Comparison of ENCODE assay signal across 8 cellular contexts in genomic region chr1:24199291-24199900, GRCh38. TPM values are rescaled to one million over a fixed set of nuclear protein-coding genes. Genes with fewer than 3 reads are reported as not detected.
A peak's percentile ranks its signal among the peaks of the same experiment; 100 is the strongest.
DNase-seq lines count a peak whose midpoint lies in the region; ATAC-seq and TF ChIP-seq lines count a peak whose summit lies in the region.

No MANE protein-coding gene starts in this region.

- H3K4me3 ChIP-seq in CD4-positive, alpha-beta memory T cell (ENCODE audit: low read length in 2 of 2) = peak overlapping the region in 1 of 2 donors; percentile 16
- H3K4me3 ChIP-seq in PC-3 (ENCODE audit: low read length) (no peak overlapping the region; the same call in 1 of the 2 replicates), neural progenitor cell (no peak overlapping the region), stomach smooth muscle (ENCODE audit: low read length in 2 of 2) (peak overlapping the region; percentile 1 to 57)

- H3K27ac Mint-ChIP-seq in CD4-positive, alpha-beta memory T cell = peak overlapping the region; percentile 68 to 85 (median 75)
- no peak overlapping the region for H3K27ac Mint-ChIP-seq in neural progenitor cell

- H3K36me3 Mint-ChIP-seq in CD4-positive, alpha-beta memory T cell = no peaks in the 10 kb centered on the region
- H3K36me3 Mint-ChIP-seq in neural progenitor cell = no peaks in the 10 kb centered on the region

- H3K9ac ChIP-seq in PC-3 (ENCODE audit: low read length) (no peak overlapping the region), neural progenitor cell (no peak overlapping the region), stomach smooth muscle (ENCODE audit: low read length in 2 of 2) (no peak overlapping the region)

- no TSS peak for BruUV-seq in PC-3 (replicated peaks; lab: Mats Ljungman, UMichigan)

- TF ChIP-seq CTCF in PC-3 (conservative IDR thresholded peaks at IDR 0.05; ENCODE audit: low read depth, low read length) (peak; percentile 92), neural progenitor cell (IDR thresholded peaks at IDR 0.05) (peak; percentile 92)

- intact Hi-C loops in CD4-positive, alpha-beta memory T cell (cut with micrococcal nuclease) = loop anchor here (1.0 to 5.0 kb wide), 5 partner anchors 192 to 631 kb away; no protein-coding TSS in a partner anchor
- intact Hi-C loops in PC-3 (cut with micrococcal nuclease) = loop anchor here (2.0 kb wide), 1 partner anchor 435 kb away; no protein-coding TSS in a partner anchor

- H3K79me2 ChIP-seq in PC-3 (ENCODE audit: low read length) (no peaks in the 10 kb centered on the region), neural progenitor cell (ENCODE audit: low read depth) (no peaks in the 10 kb centered on the region)

- H3K4me2 ChIP-seq in PC-3 (ENCODE audit: low read length) = peak overlapping the region; percentile 70
- peak overlapping the region; percentile 56 for H3K4me2 ChIP-seq in neural progenitor cell

- H3K27me3 Mint-ChIP-seq in CD4-positive, alpha-beta memory T cell = peaks cover 0 to 1% of the 10 kb centered on the region in 2 donors
- peaks cover 2% of the 10 kb centered on the region for H3K27me3 Mint-ChIP-seq in neural progenitor cell (ENCODE audit: insufficient read depth, low read depth)

- H3K4me3 Mint-ChIP-seq in CD4-positive, alpha-beta memory T cell = peak overlapping the region; percentile 41 to 78 (median 68)
- H3K4me3 Mint-ChIP-seq in neural progenitor cell = no peak overlapping the region

- H4K20me1 ChIP-seq in PC-3 (ENCODE audit: low read length) (no peaks in the 10 kb centered on the region), neural progenitor cell (ENCODE audit: low read depth) (no peaks in the 10 kb centered on the region)

- no peaks in the 10 kb centered on the region for H3K27me3 ChIP-seq in CD4-positive, alpha-beta memory T cell (ENCODE audit: insufficient read depth, low read length)
- no peaks in the 10 kb centered on the region for H3K27me3 ChIP-seq in PC-3 (ENCODE audit: low read length)
- no peaks in the 10 kb centered on the region for H3K27me3 ChIP-seq in neural progenitor cell
- H3K27me3 ChIP-seq in stomach smooth muscle (ENCODE audit: control insufficient read depth in 1 of 2, insufficient read depth in 2 of 2, low read length in 2 of 2) = no peaks in the 10 kb centered on the region

- peaks cover 3 to 13% (median 6%) of the 10 kb centered on the region in 4 donors for H3K4me1 Mint-ChIP-seq in CD4-positive, alpha-beta memory T cell
- peaks cover 29% of the 10 kb centered on the region for H3K4me1 Mint-ChIP-seq in neural progenitor cell

- H3K9me3 ChIP-seq in CD4-positive, alpha-beta memory T cell (ENCODE audit: control insufficient read depth in 1 of 2, low read length in 2 of 2) = no peaks in the 10 kb centered on the region
- H3K9me3 ChIP-seq in PC-3 (ENCODE audit: low read length) (no peaks in the 10 kb centered on the region), neural progenitor cell (ENCODE audit: low read depth) (no peaks in the 10 kb centered on the region), stomach smooth muscle (ENCODE audit: control insufficient read depth in 2 of 2, low read length in 2 of 2) (no peaks in the 10 kb centered on the region)

- DNase-seq in CD4-positive, alpha-beta memory T cell = peak; percentile 78 to 80 (median 80)
- peak; percentile 76 for DNase-seq in PC-3
- peak; percentile 76 for DNase-seq in activated T-cell treated with anti-CD3 and anti-CD28 coated beads, Interleukin-2, amount 50 U/mL, for 1 hour
- peak; percentile 34 for DNase-seq in fibroblast of gingiva (ENCODE audit: low read depth)
- DNase-seq in neural progenitor cell (ENCODE audit: low spot score) = peak; percentile 76

- ATAC-seq in HG02970 (IDR thresholded peaks at IDR 0.05; ENCODE audit: low FRiP score, unreplicated experiment) (peak; percentile 42), PC-3 (no peak), HG03565 (IDR thresholded peaks at IDR 0.05; ENCODE audit: unreplicated experiment) (no peak)

- no peaks in the 10 kb centered on the region for H3K36me3 ChIP-seq in CD4-positive, alpha-beta memory T cell (ENCODE audit: insufficient read depth, low read length)
- H3K36me3 ChIP-seq in PC-3 (ENCODE audit: low read depth, low read length) = no peaks in the 10 kb centered on the region
- no peaks in the 10 kb centered on the region for H3K36me3 ChIP-seq in neural progenitor cell
- no peaks in the 10 kb centered on the region for H3K36me3 ChIP-seq in stomach smooth muscle (ENCODE audit: control insufficient read depth in 2 of 2, insufficient read depth in 2 of 2, low read length in 2 of 2)

- H2AFZ ChIP-seq in PC-3 (ENCODE audit: low read length) (peak overlapping the region; percentile 61; the same call in 1 of the 2 replicates), neural progenitor cell (replicated peaks) (peak overlapping the region; percentile 81)

- peaks cover 0 to 2% (median 0%) of the 10 kb centered on the region in 8 donors for H3K9me3 Mint-ChIP-seq in CD4-positive, alpha-beta memory T cell
- H3K9me3 Mint-ChIP-seq in neural progenitor cell = no peaks in the 10 kb centered on the region

- no peak overlapping the region for H3K27ac ChIP-seq in CD4-positive, alpha-beta memory T cell (ENCODE audit: low read depth, low read length)
- no peak overlapping the region for H3K27ac ChIP-seq in PC-3 (ENCODE audit: low read length)
- no peak overlapping the region for H3K27ac ChIP-seq in neural progenitor cell
- H3K27ac ChIP-seq in stomach smooth muscle (ENCODE audit: low read length) = no peak overlapping the region

- no peaks in the 10 kb centered on the region for H3K9me2 ChIP-seq in PC-3 (replicated peaks; ENCODE audit: low read length)

- H3K4me1 ChIP-seq in CD4-positive, alpha-beta memory T cell (ENCODE audit: insufficient read depth, low read length) = peaks cover 5% of the 10 kb centered on the region
- peaks cover 30% of the 10 kb centered on the region for H3K4me1 ChIP-seq in PC-3 (ENCODE audit: insufficient read depth, low read length)
- no peaks in the 10 kb centered on the region for H3K4me1 ChIP-seq in neural progenitor cell
- H3K4me1 ChIP-seq in stomach smooth muscle (ENCODE audit: control insufficient read depth, insufficient read depth, low read length) = peaks cover 3% of the 10 kb centered on the region

- POLR2A ChIA-PET in CD4-positive, alpha-beta memory T cell (lab: Charles Lee; ENCODE audit: partially characterized antibody) = interaction anchor here (0.6 to 5.8 kb wide), 11 partner anchors 9 to 388 kb away, joined by 3 to 86 read pairs (median 5); partner anchors contain the start of gene RCAN3
- POLR2A ChIA-PET in PC-3 (lab: Charles Lee; ENCODE audit: unreplicated experiment) = interaction anchor here (0.7 kb wide), 1 partner anchor 192 kb away, joined by 11 read pairs; no protein-coding TSS in a partner anchor

- CTCF ChIA-PET in CD4-positive, alpha-beta memory T cell (lab: Charles Lee; ENCODE audit: partially characterized antibody) = interaction anchor here (0.6 to 7.4 kb wide), 43 partner anchors 9 to 902 kb away, joined by 3 to 517 read pairs (median 4); partner anchors contain the start of genes IFNLR1, NIPAL3 and SRRM1
- CTCF ChIA-PET in PC-3 (lab: Charles Lee) = interaction anchor here (0.5 to 1.9 kb wide), 17 partner anchors 9 to 331 kb away, joined by 3 to 49 read pairs (median 3); partner anchors contain the start of gene NIPAL3

- H3F3A ChIP-seq in PC-3 (ENCODE audit: low read length, unreplicated experiment) (no peaks in the 10 kb centered on the region), neural progenitor cell (ENCODE audit: low read depth) (no peaks in the 10 kb centered on the region)

RNA-seq across cellular contexts. Expression of gene IFNLR1, which starts 12.3 kb away (rescaled TPM):
- total RNA-seq in CD4-positive, alpha-beta memory T cell = 1 to 10 TPM; 3.0 to 4.5 TPM
- polyA plus RNA-seq in CD4-positive, alpha-beta memory T cell = 1 to 10 TPM in 1 of 2 donors, under 1 TPM in 1; 0.88 to 1.1 TPM
- total RNA-seq in PC-3 (2014; rRNA removed) = 8.9 and 9.5 TPM in 2 replicates
- total RNA-seq in neural progenitor cell (ENCODE audit: low replicate concordance) = 3.0 and 3.3 TPM in 2 replicates

RNA-seq across cellular contexts. Expression of gene IL22RA1, which starts 56.5 kb away (rescaled TPM):
- total RNA-seq in CD4-positive, alpha-beta memory T cell = not detected
- not detected for polyA plus RNA-seq in CD4-positive, alpha-beta memory T cell
- total RNA-seq in PC-3 (2014; rRNA removed) (1.2 TPM in 2 replicates), neural progenitor cell (ENCODE audit: low replicate concordance) (0.03 TPM in 1 of 2 replicates, not detected in the other)

Comparison
In these comparisons a context has a peak if more than half of its experiments do, and no peak if none do; other contexts are left out.
1. H3K4me3 ChIP-seq: peak in stomach smooth muscle (2 of 2); none in PC-3 (single experiment) and neural progenitor cell (single experiment).
2. Peak in every context shown above with its lines, with median percentiles within 50 percentile points of each other: DNase-seq.